Comparison of ENCODE assay signal across 8 cellular contexts in the genomic region with DNA sequence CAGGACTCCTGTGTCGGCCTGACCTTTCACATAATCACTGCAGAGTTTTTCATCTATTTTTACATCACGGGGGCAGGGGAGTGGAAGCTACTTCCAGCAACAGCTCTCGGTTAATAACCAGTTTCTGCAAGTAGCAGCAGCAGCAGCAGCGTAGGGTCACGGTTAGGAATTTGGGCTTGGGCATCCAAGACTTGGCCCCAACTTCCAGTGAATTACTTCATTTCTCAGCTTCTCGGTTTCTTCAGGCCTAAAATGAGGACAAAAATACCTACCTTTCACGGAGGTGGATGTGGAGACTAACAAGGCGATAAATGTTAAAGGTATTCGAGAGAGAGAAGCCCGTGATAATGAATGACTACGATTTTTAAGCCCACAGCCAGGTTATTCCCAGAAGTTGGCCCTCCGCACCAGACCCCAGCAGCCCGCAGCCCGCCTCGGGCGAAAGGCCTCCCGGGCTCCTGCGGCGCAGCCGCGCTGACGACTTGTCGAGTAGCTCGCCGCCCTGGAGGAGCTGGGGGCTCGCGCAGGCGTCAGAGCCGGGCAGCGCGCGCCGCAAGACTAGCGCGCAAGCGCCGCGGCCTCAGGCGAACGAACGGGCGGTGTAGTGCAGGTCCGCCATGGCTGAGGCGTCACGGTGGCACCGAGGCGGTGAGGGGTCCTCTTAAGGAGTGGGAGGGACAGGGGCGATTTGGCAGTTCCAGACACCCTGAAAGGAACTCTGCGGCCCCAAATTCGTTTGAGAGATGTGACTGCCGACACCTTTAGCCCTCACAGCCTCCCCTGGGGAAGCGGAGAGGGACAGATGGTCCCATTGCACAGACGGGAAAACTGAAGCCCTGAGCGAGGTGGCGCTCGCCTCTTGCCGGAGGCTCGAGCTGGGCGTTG. TPM values are rescaled to one million over a fixed set of nuclear protein-coding genes. Genes with fewer than 3 reads are reported as not detected.
DNase-seq lines count a peak whose midpoint lies in the region; ATAC-seq, FAIRE-seq and TF ChIP-seq lines count a peak whose summit lies in the region.

A gene (plus strand): TSS at position 583 of the 885 bp plus-strand sequence. CDS start 35 bp downstream, at position 618.

- peak; percentile 99 for ATAC-seq in HG02759 (IDR thresholded peaks at IDR 0.05; ENCODE audit: unreplicated experiment)
- ATAC-seq in naive thymus-derived CD4-positive, alpha-beta T cell, result peak; percentile 99
- peak; percentile 99 for ATAC-seq in stimulated activated memory B cell treated with anti-CD40 and anti-IgM and Interleukin-4, amounts not matched to agents 10 μg/mL and 1 μg/mL and 100 μg/mL, for 72 hours

- H3K4me3 Mint-ChIP-seq in activated T-cell treated with anti-CD3 and anti-CD28 coated beads, Interleukin-2, amount 50 U/mL, for 24 hours, result peak within 1 kb of the TSS; percentile 86
- peak within 1 kb of the TSS; percentile 85 to 95 (median 92) for H3K4me3 Mint-ChIP-seq in naive thymus-derived CD4-positive, alpha-beta T cell
- peak within 1 kb of the TSS; percentile 82 for H3K4me3 Mint-ChIP-seq in stimulated activated memory B cell treated with anti-CD40 and anti-IgM and Interleukin-4, amounts not matched to agents 10 μg/mL and 1 μg/mL and 100 μg/mL, for 72 hours

- FAIRE-seq in GM12892 (lab: Jason Lieb, UNC), result peak; percentile 99

- H3K27ac Mint-ChIP-seq in activated T-cell treated with anti-CD3 and anti-CD28 coated beads, Interleukin-2, amount 50 U/mL, for 24 hours, result peak within 1 kb of the TSS; percentile 93
- peak within 1 kb of the TSS; percentile 87 to 96 (median 95) for H3K27ac Mint-ChIP-seq in naive thymus-derived CD4-positive, alpha-beta T cell
- peak within 1 kb of the TSS; percentile 95 for H3K27ac Mint-ChIP-seq in stimulated activated memory B cell treated with anti-CD40 and anti-IgM and Interleukin-4, amounts not matched to agents 10 μg/mL and 1 μg/mL and 100 μg/mL, for 72 hours

- POLR2A ChIA-PET in naive thymus-derived CD4-positive, alpha-beta T cell (lab: Charles Lee), result interaction anchor here (0.7 to 1.6 kb wide), 12 partner anchors 9 to 1404 kb away, joined by 3 to 5 read pairs (median 3); a partner anchor contains a TSS

- intact Hi-C loops in naive thymus-derived CD4-positive, alpha-beta T cell (cut with micrococcal nuclease), result loop anchor here (1.0 kb wide), 2 partner anchors 135 to 143 kb away; a partner anchor contains a TSS

- H3K27me3 Mint-ChIP-seq in activated T-cell treated with anti-CD3 and anti-CD28 coated beads, Interleukin-2, amount 50 U/mL, for 24 hours, result no peaks in the 10 kb centered on the region
- peaks cover 0 to 4% (median 0%) of the 10 kb centered on the region in 5 donors for H3K27me3 Mint-ChIP-seq in naive thymus-derived CD4-positive, alpha-beta T cell
- no peaks in the 10 kb centered on the region for H3K27me3 Mint-ChIP-seq in stimulated activated memory B cell treated with anti-CD40 and anti-IgM and Interleukin-4, amounts not matched to agents 10 μg/mL and 1 μg/mL and 100 μg/mL, for 72 hours

- H3K36me3 ChIP-seq in naive thymus-derived CD4-positive, alpha-beta T cell (ENCODE audit: control insufficient read depth in 2 of 3, insufficient read depth in 3 of 3, low read length in 3 of 3), result no peaks in the 10 kb centered on the region

- H3K4me3 ChIP-seq in naive thymus-derived CD4-positive, alpha-beta T cell (ENCODE audit: low read length), result peak within 1 kb of the TSS; percentile 73

- peaks cover 23% of the 10 kb centered on the region for H3K4me1 Mint-ChIP-seq in activated T-cell treated with anti-CD3 and anti-CD28 coated beads, Interleukin-2, amount 50 U/mL, for 24 hours (ENCODE audit: low read depth)
- peaks cover 9 to 37% (median 25%) of the 10 kb centered on the region in 7 donors for H3K4me1 Mint-ChIP-seq in naive thymus-derived CD4-positive, alpha-beta T cell
- peaks cover 25% of the 10 kb centered on the region for H3K4me1 Mint-ChIP-seq in stimulated activated memory B cell treated with anti-CD40 and anti-IgM and Interleukin-4, amounts not matched to agents 10 μg/mL and 1 μg/mL and 100 μg/mL, for 72 hours

- no peaks in the 10 kb centered on the region for H3K27me3 ChIP-seq in naive thymus-derived CD4-positive, alpha-beta T cell (ENCODE audit: control insufficient read depth in 2 of 2, insufficient read depth in 2 of 2, low read length in 2 of 2)

- DNase-seq in GM12892 (ENCODE audit: insufficient read length), result peak; percentile 52
- DNase-seq in NOMO-1 (lab: John Stamatoyannopoulos, UW; ENCODE audit: unreplicated experiment in 2 of 2), result peak; percentile 81 to 85
- DNase-seq in activated T-cell treated with anti-CD3 and anti-CD28 coated beads, Interleukin-2, amount 50 U/mL, for 24 hours, result peak; percentile 88
- DNase-seq in fibroblast of gingiva (ENCODE audit: low read depth), result peak; percentile 87
- DNase-seq in naive thymus-derived CD4-positive, alpha-beta T cell, result peak; percentile 62 to 82 (median 78)
- DNase-seq in HT-29 (ENCODE audit: low spot score), result no peak

- H3K36me3 Mint-ChIP-seq in activated T-cell treated with anti-CD3 and anti-CD28 coated beads, Interleukin-2, amount 50 U/mL, for 24 hours (ENCODE audit: low read depth), result peaks cover 7% of the 10 kb centered on the region
- no peaks in the 10 kb centered on the region for H3K36me3 Mint-ChIP-seq in naive thymus-derived CD4-positive, alpha-beta T cell
- H3K36me3 Mint-ChIP-seq in stimulated activated memory B cell treated with anti-CD40 and anti-IgM and Interleukin-4, amounts not matched to agents 10 μg/mL and 1 μg/mL and 100 μg/mL, for 72 hours, result no peaks in the 10 kb centered on the region

- H3K9me3 Mint-ChIP-seq in activated T-cell treated with anti-CD3 and anti-CD28 coated beads, Interleukin-2, amount 50 U/mL, for 24 hours, result peaks cover 4% of the 10 kb centered on the region
- H3K9me3 Mint-ChIP-seq in naive thymus-derived CD4-positive, alpha-beta T cell, result no peaks in the 10 kb centered on the region
- H3K9me3 Mint-ChIP-seq in stimulated activated memory B cell treated with anti-CD40 and anti-IgM and Interleukin-4, amounts not matched to agents 10 μg/mL and 1 μg/mL and 100 μg/mL, for 72 hours, result no peaks in the 10 kb centered on the region

- no peaks in the 10 kb centered on the region for H3K9me3 ChIP-seq in naive thymus-derived CD4-positive, alpha-beta T cell (ENCODE audit: control insufficient read depth in 2 of 3, low read length in 3 of 3)

- peak; percentile 95 for TF ChIP-seq POLR2A in GM12892 (IDR thresholded peaks at IDR 0.05; ENCODE audit: low read depth, low read length)

- H3K4me1 ChIP-seq in naive thymus-derived CD4-positive, alpha-beta T cell (ENCODE audit: control insufficient read depth in 2 of 2, insufficient read depth in 2 of 2, low read length in 2 of 2), result peaks cover 4 to 12% of the 10 kb centered on the region in 2 donors

- CTCF ChIA-PET in naive thymus-derived CD4-positive, alpha-beta T cell (lab: Charles Lee), result interaction anchor here (0.6 to 0.8 kb wide), 2 partner anchors 9 to 110 kb away, joined by 3 read pairs; no protein-coding TSS in a partner anchor

- H3K27ac ChIP-seq in naive thymus-derived CD4-positive, alpha-beta T cell (ENCODE audit: low read depth, low read length), result peak within 1 kb of the TSS; percentile 81

RNA-seq across cellular contexts. Expression of the gene that starts here (rescaled TPM):
- polyA plus RNA-seq in GM12892 (2012; ENCODE audit: missing spikeins), result 0.68 TPM
- total RNA-seq in naive thymus-derived CD4-positive, alpha-beta T cell, result under 1 TPM in 2 of 5 experiments, not detected in 3; 0.46 TPM
- 1 to 10 TPM in 1 of 2 donors, under 1 TPM in 1; 0.26 to 1.2 TPM for polyA plus RNA-seq in naive thymus-derived CD4-positive, alpha-beta T cell
- not detected in 2 replicates for total RNA-seq in HT-29 (2014; rRNA removed; shearing (Covaris generic))
